15 cellular contexts compared by ENCODE assay signal in the genomic region with DNA sequence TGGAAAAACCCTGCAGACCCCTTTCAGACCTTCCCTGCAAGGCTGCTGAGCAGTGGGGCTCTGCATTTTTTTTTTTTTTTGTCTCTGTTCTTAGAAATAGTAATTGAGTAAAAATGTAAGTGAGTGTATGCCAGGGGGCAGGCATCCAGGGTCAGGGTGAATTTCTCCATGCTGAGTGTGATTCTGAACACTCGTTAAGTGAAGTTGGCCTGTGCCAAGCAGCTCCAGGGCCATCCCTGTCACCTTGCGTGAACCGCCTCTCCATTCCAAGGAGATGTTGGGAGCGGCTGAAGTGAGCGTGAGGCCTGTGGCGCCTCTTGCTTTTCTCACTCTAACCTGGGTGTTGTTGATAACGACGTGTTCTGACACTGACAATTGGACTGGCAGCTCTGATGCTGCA. TPM values are rescaled to one million over a fixed set of nuclear protein-coding genes. Genes with fewer than 3 reads are reported as not detected.
DNase-seq lines count a peak whose midpoint lies in the region; ATAC-seq and TF ChIP-seq lines count a peak whose summit lies in the region.
"Had no signal": no experiment of that assay in that cellular context is flagged by ENCODE, and none has a peak within 500 bp of the region (broad histone marks: within the 10 kb centered on the region; RNA-seq: fewer than 3 reads in every experiment).

No MANE protein-coding gene starts in this region.

- WGBS in transverse colon (ENCODE audit: low coverage in 1 of 2), 2 donors = 84% methylated on average over 8 of the region's 8 CpGs; no CpG with 5 or more reads in 1 of the 2 donors

- H3K9me3 ChIP-seq in osteoblast (ENCODE audit: low read depth, low read length) (no peaks in the 10 kb centered on the region), transverse colon (no peaks in the 10 kb centered on the region)
- H3K9me3 ChIP-seq: BE2C had no signal

- H4K20me1 ChIP-seq in osteoblast (ENCODE audit: insufficient read depth, low read length) = no peaks in the 10 kb centered on the region

- no peaks in the 10 kb centered on the region for H3K27me3 ChIP-seq in foreskin keratinocyte
- no peaks in the 10 kb centered on the region for H3K27me3 ChIP-seq in osteoblast (ENCODE audit: insufficient read depth, low read length)
- no peaks in the 10 kb centered on the region for H3K27me3 ChIP-seq in transverse colon
- H3K27me3 ChIP-seq: BE2C, neural progenitor cell had no signal

- H3K36me3 ChIP-seq in osteoblast (ENCODE audit: insufficient read depth, low read length) (peaks cover 7% of the 10 kb centered on the region), transverse colon (no peaks in the 10 kb centered on the region)
- H3K36me3 ChIP-seq: BE2C, neural progenitor cell had no signal

- no peak for TF ChIP-seq EP300 in transverse colon (IDR thresholded peaks at IDR 0.05; ENCODE audit: low read depth)

- peak; percentile 26 for DNase-seq in NCI-H69 (lab: John Stamatoyannopoulos, UW)
- no peak for DNase-seq in foreskin keratinocyte
- DNase-seq in osteoblast (ENCODE audit: insufficient read length, low spot score, missing footprints) = no peak
- no peak for DNase-seq in transverse colon
- no peak for DNase-seq in T-helper 9 cell
- no peak for DNase-seq in HUDEP-2 (lab: John Stamatoyannopoulos, UW; ENCODE audit: unreplicated experiment in 76 of 76)
- DNase-seq: activated CD4-positive, alpha-beta T cell treated with anti-CD3 and anti-CD28 coated beads, Interleukin-2, amount 50 U/mL, for 4 hours; BE2C; DMS 273 treated with DMSO at 0.1 percent for 48 hours; NCI-H146; OCI-M1; small intestine had no signal

- H3K4me2 ChIP-seq in osteoblast (ENCODE audit: insufficient read depth, low read length) = no peak overlapping the region
- H3K4me2 ChIP-seq: neural progenitor cell had no signal

- no peak overlapping the region for H3K4me3 ChIP-seq in osteoblast (ENCODE audit: insufficient read depth, low read length)
- H3K4me3 ChIP-seq in transverse colon = no peak overlapping the region
- H3K4me3 ChIP-seq: neural progenitor cell had no signal

- H2AFZ ChIP-seq in osteoblast (ENCODE audit: low read length) = no peak overlapping the region

- TF ChIP-seq CTCF in foreskin keratinocyte (conservative IDR thresholded peaks at IDR 0.05) (no peak), osteoblast (IDR thresholded peaks at IDR 0.05; ENCODE audit: extremely low read depth, low read depth, low read length) (no peak), transverse colon (IDR thresholded peaks at IDR 0.05) (no peak)

- intact Hi-C loops in transverse colon (cut with DNase I; ENCODE audit: low total_unique reads) = no loop called here

- in situ Hi-C loops in transverse colon (cut with MboI; ENCODE audit: low pct_ligation_motif_present in 1 of 4, low pct_unique_long_range_greater_than_20kb in 1 of 4, low sequenced_read_pairs in 3 of 4) = no loop called here

- TF ChIP-seq POLR2A in transverse colon (IDR thresholded peaks at IDR 0.05) = no peak

- peaks cover 42% of the 10 kb centered on the region for H3K79me2 ChIP-seq in osteoblast (ENCODE audit: insufficient read depth, low read length)

- ATAC-seq in foreskin keratinocyte = peak; percentile 2
- ATAC-seq in GM21390 (IDR thresholded peaks at IDR 0.05; ENCODE audit: unreplicated experiment) = no peak
- ATAC-seq: stimulated activated effector memory CD8-positive, alpha-beta T cell treated with anti-CD3 and anti-CD28 coated beads, Interleukin-12 subunit alpha, Interleukin-12 subunit beta, amount 100 ng/mL, for 72 hours had no signal

- H3K27ac ChIP-seq in foreskin keratinocyte (no peak overlapping the region), osteoblast (ENCODE audit: low read depth, low read length) (peak overlapping the region; percentile 27), transverse colon (peak overlapping the region in 3 of 4 donors; percentile 33 to 57 (median 55))
- H3K27ac ChIP-seq: neural progenitor cell had no signal

- H3K4me1 ChIP-seq in foreskin keratinocyte (peaks cover 17% of the 10 kb centered on the region), osteoblast (ENCODE audit: insufficient read depth, low read length) (peaks cover 37% of the 10 kb centered on the region), transverse colon (peaks cover 0 to 3% (median 0%) of the 10 kb centered on the region in 4 donors)
- H3K4me1 ChIP-seq: BE2C, neural progenitor cell had no signal

RNA-seq across cellular contexts. Expression of gene TGFB2, which starts 20.5 kb away (rescaled TPM):
- 4.8 and 6.6 TPM in 2 replicates for total RNA-seq in foreskin keratinocyte
- 1.2 and 2.1 TPM in 2 replicates for polyA plus RNA-seq in foreskin keratinocyte
- 12.7 and 13.4 TPM in 2 replicates for total RNA-seq in osteoblast
- total RNA-seq in transverse colon = 1 to 10 TPM in 2 of 4 donors, under 1 TPM in 2; 0.41 to 2.2 (median 1.1) TPM
